16 cellular contexts compared by ENCODE assay signal in genomic region chr14:100466111-100466856, GRCh38.
"Had no signal": no experiment of that assay in that cellular context is flagged by ENCODE, and none has a peak within 500 bp of the region (broad histone marks: within the 10 kb centered on the region; RNA-seq: fewer than 3 reads in every experiment).

No MANE protein-coding gene starts in this region.

- H3K4me1 ChIP-seq: stomach, testis, upper lobe of right lung had no signal

- ATAC-seq: activated CD8-positive, alpha-beta memory T cell treated with anti-CD3 and anti-CD28 coated beads, Interleukin-2, amount 10 ng/mL, durations not matched to agents 7 days and 5 days; natural killer cell treated with Interleukin-12 subunit alpha and Interleukin-12 subunit beta and Interleukin-15 and Interleukin-18, amount 100 ng/mL, for 72 hours; upper lobe of right lung had no signal

- H3K27ac ChIP-seq: adrenal gland, stomach, testis, upper lobe of right lung had no signal

- H3K4me1 Mint-ChIP-seq: activated naive CD4-positive, alpha-beta T cell treated with anti-CD3 and anti-CD28 coated beads, Interleukin-2, amount 50 U/mL, for 24 hours had no signal

- H3K4me3 ChIP-seq: adrenal gland, stomach, testis, upper lobe of right lung had no signal

- H3K27me3 Mint-ChIP-seq: activated CD4-positive, alpha-beta memory T cell treated with anti-CD3 and anti-CD28 coated beads for 36 hours; activated naive CD4-positive, alpha-beta T cell treated with anti-CD3 and anti-CD28 coated beads, Interleukin-2, amount 50 U/mL, for 24 hours; activated T-cell treated with anti-CD3 and anti-CD28 coated beads, Interleukin-2, amount 50 U/mL, for 24 hours had no signal

- H3K27me3 ChIP-seq: adrenal gland, stomach, testis, upper lobe of right lung had no signal

- H3K9me3 Mint-ChIP-seq: activated CD4-positive, alpha-beta memory T cell treated with anti-CD3 and anti-CD28 coated beads for 36 hours; activated naive CD4-positive, alpha-beta T cell treated with anti-CD3 and anti-CD28 coated beads, Interleukin-2, amount 50 U/mL, for 24 hours; activated T-cell treated with anti-CD3 and anti-CD28 coated beads, Interleukin-2, amount 50 U/mL, for 24 hours; natural killer cell treated with Interleukin-12 subunit alpha and Interleukin-12 subunit beta and Interleukin-15 and Interleukin-18, amount 100 ng/mL, for 72 hours had no signal

- H3K9me3 ChIP-seq: adrenal gland, stomach, testis, upper lobe of right lung had no signal

- H3K27ac Mint-ChIP-seq: activated CD4-positive, alpha-beta memory T cell treated with anti-CD3 and anti-CD28 coated beads for 36 hours; activated CD8-positive, alpha-beta memory T cell treated with anti-CD3 and anti-CD28 coated beads, Interleukin-2, amount 10 ng/mL, durations not matched to agents 7 days and 5 days; activated naive CD4-positive, alpha-beta T cell treated with anti-CD3 and anti-CD28 coated beads, Interleukin-2, amount 50 U/mL, for 24 hours; activated T-cell treated with anti-CD3 and anti-CD28 coated beads, Interleukin-2, amount 50 U/mL, for 24 hours; natural killer cell treated with Interleukin-12 subunit alpha and Interleukin-12 subunit beta and Interleukin-15 and Interleukin-18, amount 100 ng/mL, for 72 hours had no signal

- H3K4me3 Mint-ChIP-seq: activated CD4-positive, alpha-beta memory T cell treated with anti-CD3 and anti-CD28 coated beads for 36 hours; activated CD8-positive, alpha-beta memory T cell treated with anti-CD3 and anti-CD28 coated beads, Interleukin-2, amount 10 ng/mL, durations not matched to agents 7 days and 5 days; activated naive CD4-positive, alpha-beta T cell treated with anti-CD3 and anti-CD28 coated beads, Interleukin-2, amount 50 U/mL, for 24 hours; activated T-cell treated with anti-CD3 and anti-CD28 coated beads, Interleukin-2, amount 50 U/mL, for 24 hours; natural killer cell treated with Interleukin-12 subunit alpha and Interleukin-12 subunit beta and Interleukin-15 and Interleukin-18, amount 100 ng/mL, for 72 hours had no signal

- H3K36me3 ChIP-seq: adrenal gland, upper lobe of right lung had no signal

- DNase-seq: activated CD4-positive, alpha-beta memory T cell treated with anti-CD3 and anti-CD28 coated beads for 36 hours; activated CD4-positive, alpha-beta T cell treated with anti-CD3 and anti-CD28 coated beads for 1 hour; activated CD8-positive, alpha-beta memory T cell treated with anti-CD3 and anti-CD28 coated beads, Interleukin-2, amount 10 ng/mL, durations not matched to agents 7 days and 5 days; activated T-cell treated with anti-CD3 and anti-CD28 coated beads, Interleukin-2, amount 50 U/mL, for 24 hours; adrenal gland; erythroblast; kidney glomerular epithelial cell; occipital lobe; stimulated activated CD4-positive, alpha-beta T cell treated with anti-CD3 and anti-CD28 coated beads, Interleukin-12 subunit alpha, Interleukin-12 subunit beta, amount 100 ng/mL, for 4 hours; stimulated activated CD4-positive, alpha-beta T cell treated with anti-CD3 and anti-CD28 coated beads, Interleukin-2, amount 100 ng/mL, for 24 hours; stomach; T1000; testis; upper lobe of right lung had no signal

- H3K36me3 Mint-ChIP-seq: activated CD4-positive, alpha-beta memory T cell treated with anti-CD3 and anti-CD28 coated beads for 36 hours; activated CD8-positive, alpha-beta memory T cell treated with anti-CD3 and anti-CD28 coated beads, Interleukin-2, amount 10 ng/mL, durations not matched to agents 7 days and 5 days; natural killer cell treated with Interleukin-12 subunit alpha and Interleukin-12 subunit beta and Interleukin-15 and Interleukin-18, amount 100 ng/mL, for 72 hours had no signal
